ENCODE assay signal across 1 cellular context in the genomic region with DNA sequence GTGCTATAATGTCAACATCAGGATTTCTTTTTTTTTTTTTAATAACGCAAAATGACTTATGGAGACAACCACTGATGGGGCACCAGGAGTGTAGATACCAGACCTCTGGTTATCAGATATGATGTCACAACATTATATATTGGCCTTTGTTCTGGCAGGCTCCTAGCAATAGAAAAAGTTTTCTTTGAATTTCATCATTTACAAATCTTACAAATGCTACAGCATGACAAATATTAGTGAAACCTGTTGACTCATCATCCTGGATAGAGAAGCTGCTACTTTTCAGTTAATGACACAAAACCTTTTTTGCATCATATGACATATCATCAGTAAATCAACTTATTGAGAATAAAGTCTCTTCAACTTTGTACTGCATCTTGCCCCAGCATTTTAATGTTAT.
A peak's percentile ranks its signal among the peaks of the same experiment; 100 is the strongest.
TF ChIP-seq lines count a peak whose summit lies in the region.

No MANE protein-coding gene starts in this region.

TF ChIP-seq in K562, 482 proteins besides CTCF, POLR2A, EP300 and RAD21 (continued from another document):
- no peak for TF ChIP-seq NR2C2 (CRISPR knock-in tag; IDR thresholded peaks at IDR 0.05)
- 0 out of 2 replicates have a peak, but pooled peaks have one; percentile 18 for TF ChIP-seq NR2C2 (tag; IDR thresholded peaks at IDR 0.05)
- no peak for TF ChIP-seq MCM5 (IDR thresholded peaks at IDR 0.05; ENCODE audit: low read depth)
- no peak for TF ChIP-seq MAZ (CRISPR knock-in tag; conservative IDR thresholded peaks at IDR 0.05 in 1 of 2, IDR thresholded peaks at IDR 0.05 in 1 of 2)
- TF ChIP-seq ATF1 (CRISPR knock-in tag; IDR thresholded peaks at IDR 0.05): no peak
- TF ChIP-seq ATF1 (tag; IDR thresholded peaks at IDR 0.05): peak; percentile 42
- no peak for TF ChIP-seq PPARD (CRISPR knock-in tag; IDR thresholded peaks at IDR 0.05)
- TF ChIP-seq, protein P1, sequence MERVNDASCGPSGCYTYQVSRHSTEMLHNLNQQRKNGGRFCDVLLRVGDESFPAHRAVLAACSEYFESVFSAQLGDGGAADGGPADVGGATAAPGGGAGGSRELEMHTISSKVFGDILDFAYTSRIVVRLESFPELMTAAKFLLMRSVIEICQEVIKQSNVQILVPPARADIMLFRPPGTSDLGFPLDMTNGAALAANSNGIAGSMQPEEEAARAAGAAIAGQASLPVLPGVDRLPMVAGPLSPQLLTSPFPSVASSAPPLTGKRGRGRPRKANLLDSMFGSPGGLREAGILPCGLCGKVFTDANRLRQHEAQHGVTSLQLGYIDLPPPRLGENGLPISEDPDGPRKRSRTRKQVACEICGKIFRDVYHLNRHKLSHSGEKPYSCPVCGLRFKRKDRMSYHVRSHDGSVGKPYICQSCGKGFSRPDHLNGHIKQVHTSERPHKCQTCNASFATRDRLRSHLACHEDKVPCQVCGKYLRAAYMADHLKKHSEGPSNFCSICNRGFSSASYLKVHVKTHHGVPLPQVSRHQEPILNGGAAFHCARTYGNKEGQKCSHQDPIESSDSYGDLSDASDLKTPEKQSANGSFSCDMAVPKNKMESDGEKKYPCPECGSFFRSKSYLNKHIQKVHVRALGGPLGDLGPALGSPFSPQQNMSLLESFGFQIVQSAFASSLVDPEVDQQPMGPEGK (CRISPR knock-in tag; IDR thresholded peaks at IDR 0.05; ENCODE audit: borderline replicate concordance): no peak
- TF ChIP-seq XRCC4 (IDR thresholded peaks at IDR 0.05; ENCODE audit: extremely low read depth, insufficient read depth, insufficient read length): no peak
- no peak for TF ChIP-seq ZNF140 (CRISPR knock-in tag; IDR thresholded peaks at IDR 0.05)
- 0 out of 2 replicates have a peak, but pooled peaks have one; percentile 36 for TF ChIP-seq SMAD4 (CRISPR knock-in tag; conservative IDR thresholded peaks at IDR 0.05)
- no peak for TF ChIP-seq ZNF143 (CRISPR knock-in tag; IDR thresholded peaks at IDR 0.05)
- TF ChIP-seq, protein P2, sequence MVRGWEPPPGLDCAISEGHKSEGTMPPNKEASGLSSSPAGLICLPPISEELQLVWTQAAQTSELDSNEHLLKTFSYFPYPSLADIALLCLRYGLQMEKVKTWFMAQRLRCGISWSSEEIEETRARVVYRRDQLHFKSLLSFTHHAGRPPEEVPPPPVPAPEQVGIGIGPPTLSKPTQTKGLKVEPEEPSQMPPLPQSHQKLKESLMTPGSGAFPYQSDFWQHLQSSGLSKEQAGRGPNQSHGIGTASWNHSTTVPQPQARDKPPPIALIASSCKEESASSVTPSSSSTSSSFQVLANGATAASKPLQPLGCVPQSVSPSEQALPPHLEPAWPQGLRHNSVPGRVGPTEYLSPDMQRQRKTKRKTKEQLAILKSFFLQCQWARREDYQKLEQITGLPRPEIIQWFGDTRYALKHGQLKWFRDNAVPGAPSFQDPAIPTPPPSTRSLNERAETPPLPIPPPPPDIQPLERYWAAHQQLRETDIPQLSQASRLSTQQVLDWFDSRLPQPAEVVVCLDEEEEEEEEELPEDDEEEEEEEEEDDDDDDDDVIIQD (CRISPR knock-in tag; IDR thresholded peaks at IDR 0.05): no peak
- no peak for TF ChIP-seq ZFPM2 (CRISPR knock-in tag; IDR thresholded peaks at IDR 0.05)
- TF ChIP-seq GATA2 (CRISPR knock-in tag; IDR thresholded peaks at IDR 0.05): no peak
- no peak for TF ChIP-seq FOXA3 (CRISPR knock-in tag; conservative IDR thresholded peaks at IDR 0.05 in 1 of 2, IDR thresholded peaks at IDR 0.05 in 1 of 2)
- TF ChIP-seq, protein P3, sequence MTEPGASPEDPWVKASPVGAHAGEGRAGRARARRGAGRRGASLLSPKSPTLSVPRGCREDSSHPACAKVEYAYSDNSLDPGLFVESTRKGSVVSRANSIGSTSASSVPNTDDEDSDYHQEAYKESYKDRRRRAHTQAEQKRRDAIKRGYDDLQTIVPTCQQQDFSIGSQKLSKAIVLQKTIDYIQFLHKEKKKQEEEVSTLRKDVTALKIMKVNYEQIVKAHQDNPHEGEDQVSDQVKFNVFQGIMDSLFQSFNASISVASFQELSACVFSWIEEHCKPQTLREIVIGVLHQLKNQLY (CRISPR knock-in tag; conservative IDR thresholded peaks at IDR 0.05): no peak
- TF ChIP-seq JUN (IDR thresholded peaks at IDR 0.05; ENCODE audit: borderline replicate concordance, low read depth, low read length): no peak
- no peak for TF ChIP-seq JUN (CRISPR knock-in tag; IDR thresholded peaks at IDR 0.05; ENCODE audit: borderline replicate concordance)
- TF ChIP-seq DMBX1 (CRISPR knock-in tag; IDR thresholded peaks at IDR 0.05; ENCODE audit: borderline replicate concordance): no peak
- no peak for TF ChIP-seq NFRKB (IDR thresholded peaks at IDR 0.05; ENCODE audit: low read depth)
- peak; percentile 49; the same call in 1 of the 2 replicates for TF ChIP-seq POLR2H (tag; IDR thresholded peaks at IDR 0.05; ENCODE audit: low read depth)
- TF ChIP-seq DPF2 (IDR thresholded peaks at IDR 0.05): no peak
- TF ChIP-seq HDGF (IDR thresholded peaks at IDR 0.05): no peak
- TF ChIP-seq ARNT (IDR thresholded peaks at IDR 0.05): no peak
- TF ChIP-seq CEBPB (tag; IDR thresholded peaks at IDR 0.05): no peak
- TF ChIP-seq NCOA4 (IDR thresholded peaks at IDR 0.05; ENCODE audit: partially characterized antibody): no peak
